1 cellular context compared by ENCODE assay signal in genomic region chr3:185282696-185283373, GRCh38.
TF ChIP-seq lines count a peak whose summit lies in the region.

No MANE protein-coding gene starts in this region.

TF ChIP-seq in H1, 55 proteins besides CTCF, POLR2A, EP300 and RAD21 (continued from another document):
- TF ChIP-seq, protein P1, sequence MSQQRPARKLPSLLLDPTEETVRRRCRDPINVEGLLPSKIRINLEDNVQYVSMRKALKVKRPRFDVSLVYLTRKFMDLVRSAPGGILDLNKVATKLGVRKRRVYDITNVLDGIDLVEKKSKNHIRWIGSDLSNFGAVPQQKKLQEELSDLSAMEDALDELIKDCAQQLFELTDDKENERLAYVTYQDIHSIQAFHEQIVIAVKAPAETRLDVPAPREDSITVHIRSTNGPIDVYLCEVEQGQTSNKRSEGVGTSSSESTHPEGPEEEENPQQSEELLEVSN (IDR thresholded peaks at IDR 0.05): no peak
- TF ChIP-seq SUZ12 (IDR thresholded peaks at IDR 0.05; ENCODE audit: low read length): no peak
- TF ChIP-seq CHD1 (IDR thresholded peaks at IDR 0.05; ENCODE audit: low read depth, low read length): no peak
- peak; percentile 88 for TF ChIP-seq POLR2AphosphoS5 (IDR thresholded peaks at IDR 0.05; ENCODE audit: low read depth, low read length)
- no peak for TF ChIP-seq EGR1 (IDR thresholded peaks at IDR 0.05; ENCODE audit: borderline replicate concordance, low read depth, low read length)
- TF ChIP-seq TCF12 (IDR thresholded peaks at IDR 0.05; ENCODE audit: low read depth, low read length): 0 out of 2 replicates have a peak, but pooled peaks have one; percentile 3
- TF ChIP-seq, protein P2, sequence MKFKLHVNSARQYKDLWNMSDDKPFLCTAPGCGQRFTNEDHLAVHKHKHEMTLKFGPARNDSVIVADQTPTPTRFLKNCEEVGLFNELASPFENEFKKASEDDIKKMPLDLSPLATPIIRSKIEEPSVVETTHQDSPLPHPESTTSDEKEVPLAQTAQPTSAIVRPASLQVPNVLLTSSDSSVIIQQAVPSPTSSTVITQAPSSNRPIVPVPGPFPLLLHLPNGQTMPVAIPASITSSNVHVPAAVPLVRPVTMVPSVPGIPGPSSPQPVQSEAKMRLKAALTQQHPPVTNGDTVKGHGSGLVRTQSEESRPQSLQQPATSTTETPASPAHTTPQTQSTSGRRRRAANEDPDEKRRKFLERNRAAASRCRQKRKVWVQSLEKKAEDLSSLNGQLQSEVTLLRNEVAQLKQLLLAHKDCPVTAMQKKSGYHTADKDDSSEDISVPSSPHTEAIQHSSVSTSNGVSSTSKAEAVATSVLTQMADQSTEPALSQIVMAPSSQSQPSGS (IDR thresholded peaks at IDR 0.05; ENCODE audit: low read length): peak; percentile 98
- TF ChIP-seq TAF7 (optimal IDR thresholded peaks at IDR 0.05; ENCODE audit: borderline replicate concordance, low read depth, low read length): no peak
- TF ChIP-seq SRF (IDR thresholded peaks at IDR 0.05; ENCODE audit: low read depth, low read length): peak; percentile 65
- TF ChIP-seq RBBP5 (IDR thresholded peaks at IDR 0.05; ENCODE audit: borderline replicate concordance, low read depth, low read length): 0 out of 2 replicates have a peak, but pooled peaks have one; percentile 47
- TF ChIP-seq POU5F1 (IDR thresholded peaks at IDR 0.05; ENCODE audit: low read depth, low read length): no peak
- peak; percentile 56; the same call in 1 of the 2 replicates for TF ChIP-seq TAF1 (IDR thresholded peaks at IDR 0.05; ENCODE audit: low read depth, low read length)
- TF ChIP-seq CREB1 (IDR thresholded peaks at IDR 0.05): peak; percentile 99
- no peak for TF ChIP-seq GTF2F1 (IDR thresholded peaks at IDR 0.05; ENCODE audit: borderline replicate concordance, low read depth, low read length)
- TF ChIP-seq JUND (IDR thresholded peaks at IDR 0.05; ENCODE audit: low read length): peak; percentile 92
- TF ChIP-seq JUN (IDR thresholded peaks at IDR 0.05; ENCODE audit: low read depth, low read length): peak; percentile 66; the same call in 1 of the 2 replicates
- TF ChIP-seq SIN3A (conservative IDR thresholded peaks at IDR 0.05 in 1 of 2, IDR thresholded peaks at IDR 0.05 in 1 of 2; ENCODE audit: low read depth in 1 of 2, low read length in 2 of 2): 0 out of 4 replicates have a peak, but pooled peaks of 1 of the 2 experiments have one; percentile 72
- TF ChIP-seq CHD7 (IDR thresholded peaks at IDR 0.05; ENCODE audit: insufficient replicate concordance, low read length): no peak
- TF ChIP-seq, protein P3, sequence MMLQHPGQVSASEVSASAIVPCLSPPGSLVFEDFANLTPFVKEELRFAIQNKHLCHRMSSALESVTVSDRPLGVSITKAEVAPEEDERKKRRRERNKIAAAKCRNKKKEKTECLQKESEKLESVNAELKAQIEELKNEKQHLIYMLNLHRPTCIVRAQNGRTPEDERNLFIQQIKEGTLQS (IDR thresholded peaks at IDR 0.05; ENCODE audit: insufficient read depth, low read depth, low read length): peak; percentile 65
- TF ChIP-seq TBP (IDR thresholded peaks at IDR 0.05; ENCODE audit: low read depth, low read length): peak; percentile 76; the same call in 1 of the 2 replicates
- no peak for TF ChIP-seq CBX5 (IDR thresholded peaks at IDR 0.05; ENCODE audit: low read depth, low read length)
